In the genomic region with DNA sequence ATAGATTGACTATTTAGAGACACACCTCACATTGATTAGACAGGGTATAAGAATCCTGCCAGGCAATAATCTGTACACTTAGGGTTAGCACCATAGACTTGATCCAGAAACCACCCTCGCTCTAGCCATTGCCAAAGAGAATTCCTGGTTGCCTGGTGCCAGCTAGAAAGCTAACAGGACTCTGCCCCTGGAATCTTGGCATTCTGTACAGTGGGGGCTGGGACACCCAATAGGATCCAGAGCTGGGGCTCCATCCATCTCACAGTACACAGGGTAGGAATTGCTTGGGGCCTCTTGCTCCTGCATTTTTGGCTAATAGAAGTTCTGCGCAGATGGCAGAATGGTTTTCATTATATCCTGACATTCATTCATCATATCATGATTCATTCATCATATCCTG, we compare ENCODE assay signal across 2 cellular contexts.
TF ChIP-seq lines count a peak whose summit lies in the region.

No MANE protein-coding gene starts in this region.

TF ChIP-seq in SK-N-SH, 30 proteins besides CTCF, POLR2A, EP300 and RAD21 (continued from another document):
- TF ChIP-seq, protein P1, sequence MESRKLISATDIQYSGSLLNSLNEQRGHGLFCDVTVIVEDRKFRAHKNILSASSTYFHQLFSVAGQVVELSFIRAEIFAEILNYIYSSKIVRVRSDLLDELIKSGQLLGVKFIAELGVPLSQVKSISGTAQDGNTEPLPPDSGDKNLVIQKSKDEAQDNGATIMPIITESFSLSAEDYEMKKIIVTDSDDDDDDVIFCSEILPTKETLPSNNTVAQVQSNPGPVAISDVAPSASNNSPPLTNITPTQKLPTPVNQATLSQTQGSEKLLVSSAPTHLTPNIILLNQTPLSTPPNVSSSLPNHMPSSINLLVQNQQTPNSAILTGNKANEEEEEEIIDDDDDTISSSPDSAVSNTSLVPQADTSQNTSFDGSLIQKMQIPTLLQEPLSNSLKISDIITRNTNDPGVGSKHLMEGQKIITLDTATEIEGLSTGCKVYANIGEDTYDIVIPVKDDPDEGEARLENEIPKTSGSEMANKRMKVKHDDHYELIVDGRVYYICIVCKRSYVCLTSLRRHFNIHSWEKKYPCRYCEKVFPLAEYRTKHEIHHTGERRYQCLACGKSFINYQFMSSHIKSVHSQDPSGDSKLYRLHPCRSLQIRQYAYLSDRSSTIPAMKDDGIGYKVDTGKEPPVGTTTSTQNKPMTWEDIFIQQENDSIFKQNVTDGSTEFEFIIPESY (IDR thresholded peaks at IDR 0.05; ENCODE audit: borderline replicate concordance, low read depth), result no peak
- TF ChIP-seq TCF12 (IDR thresholded peaks at IDR 0.05) (no peak), RFX5 (IDR thresholded peaks at IDR 0.05; ENCODE audit: low read length) (no peak), RCOR1 (IDR thresholded peaks at IDR 0.05; ENCODE audit: low read length) (no peak)

TF ChIP-seq in SK-N-SH treated with all-trans-retinoic acid at 6 μM for 48 hours, 23 proteins besides CTCF, POLR2A, EP300 and RAD21 (continued from another document):
- TF ChIP-seq, protein P2, sequence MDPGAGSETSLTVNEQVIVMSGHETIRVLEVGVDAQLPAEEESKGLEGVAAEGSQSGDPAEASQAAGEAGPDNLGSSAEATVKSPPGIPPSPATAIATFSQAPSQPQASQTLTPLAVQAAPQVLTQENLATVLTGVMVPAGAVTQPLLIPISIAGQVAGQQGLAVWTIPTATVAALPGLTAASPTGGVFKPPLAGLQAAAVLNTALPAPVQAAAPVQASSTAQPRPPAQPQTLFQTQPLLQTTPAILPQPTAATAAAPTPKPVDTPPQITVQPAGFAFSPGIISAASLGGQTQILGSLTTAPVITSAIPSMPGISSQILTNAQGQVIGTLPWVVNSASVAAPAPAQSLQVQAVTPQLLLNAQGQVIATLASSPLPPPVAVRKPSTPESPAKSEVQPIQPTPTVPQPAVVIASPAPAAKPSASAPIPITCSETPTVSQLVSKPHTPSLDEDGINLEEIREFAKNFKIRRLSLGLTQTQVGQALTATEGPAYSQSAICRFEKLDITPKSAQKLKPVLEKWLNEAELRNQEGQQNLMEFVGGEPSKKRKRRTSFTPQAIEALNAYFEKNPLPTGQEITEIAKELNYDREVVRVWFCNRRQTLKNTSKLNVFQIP (CRISPR knock-in tag; IDR thresholded peaks at IDR 0.05; ENCODE audit: borderline replicate concordance, low read depth), result no peak
- TF ChIP-seq TCF4 (CRISPR knock-in tag; IDR thresholded peaks at IDR 0.05; ENCODE audit: borderline replicate concordance), result no peak
TF ChIP-seq in SK-N-SH treated with all-trans-retinoic acid at 6 μM for 48 hours: peak in this region for 0.
